ENCODE assay signal across 13 cellular contexts in genomic region chr10:79270471-79271246, GRCh38.
DNase-seq lines count a peak whose midpoint lies in the region; ATAC-seq and TF ChIP-seq lines count a peak whose summit lies in the region.
"Had no signal": no experiment of that assay in that cellular context is flagged by ENCODE, and none has a peak within 500 bp of the region (broad histone marks: within the 10 kb centered on the region; RNA-seq: fewer than 3 reads in every experiment).

No MANE protein-coding gene starts in this region.

- CTCF ChIA-PET in activated CD8-positive, alpha-beta memory T cell treated with anti-CD3 and anti-CD28 coated beads, Interleukin-2, amount 10 ng/mL, durations not matched to agents 7 days and 5 days (lab: Charles Lee), result no interaction called here

- no peak for ATAC-seq in naive thymus-derived CD8-positive, alpha-beta T cell
- ATAC-seq in activated CD8-positive, alpha-beta memory T cell treated with anti-CD3 and anti-CD28 coated beads, Interleukin-2, amount 10 ng/mL, durations not matched to agents 7 days and 5 days, result no peak
- no peak for ATAC-seq in GM19324 (IDR thresholded peaks at IDR 0.05; ENCODE audit: low FRiP score, unreplicated experiment)

- H3K4me1 Mint-ChIP-seq in naive thymus-derived CD8-positive, alpha-beta T cell, result peaks cover 6 to 54% (median 10%) of the 10 kb centered on the region in 4 donors
- H3K4me1 Mint-ChIP-seq in activated CD8-positive, alpha-beta memory T cell treated with anti-CD3 and anti-CD28 coated beads, Interleukin-2, amount 10 ng/mL, durations not matched to agents 7 days and 5 days, result peaks cover 51% of the 10 kb centered on the region
- H3K4me1 Mint-ChIP-seq: activated naive CD4-positive, alpha-beta T cell treated with anti-CD3 and anti-CD28 coated beads, Interleukin-2, amount 50 U/mL, for 24 hours had no signal

- TF ChIP-seq CTCF in NB4 (IDR thresholded peaks at IDR 0.05; ENCODE audit: low read depth, low read length), result peak; percentile 6
- no peak for TF ChIP-seq CTCF in neural cell (IDR thresholded peaks at IDR 0.05; ENCODE audit: poor library complexity, severe bottlenecking)

- no peak overlapping the region for H3K4me2 ChIP-seq in neural cell (ENCODE audit: low read length)

- no peak for TF ChIP-seq POLR2A in NB4 (IDR thresholded peaks at IDR 0.05; ENCODE audit: extremely low read depth, insufficient read length)

- no peak for TF ChIP-seq EP300 in neural cell (conservative IDR thresholded peaks at IDR 0.05; ENCODE audit: poor library complexity, severe bottlenecking)

- no peaks in the 10 kb centered on the region for H3K27me3 ChIP-seq in esophagus (ENCODE audit: control insufficient read depth in 1 of 2, insufficient read depth in 2 of 2, low read length in 2 of 2)
- no peaks in the 10 kb centered on the region for H3K27me3 ChIP-seq in neural cell (ENCODE audit: insufficient read depth, low read depth, low read length)
- no peaks in the 10 kb centered on the region for H3K27me3 ChIP-seq in HAP-1 (ENCODE audit: low read depth)

- DNase-seq in AML-193 (lab: John Stamatoyannopoulos, UW) (peak; percentile 16 to 20), NB4 (ENCODE audit: low read depth) (peak; percentile 91), HAP-1 (ENCODE audit: low spot score in 2 of 2) (no peak)
- no peak for DNase-seq in naive thymus-derived CD8-positive, alpha-beta T cell
- DNase-seq in activated CD8-positive, alpha-beta memory T cell treated with anti-CD3 and anti-CD28 coated beads, Interleukin-2, amount 10 ng/mL, durations not matched to agents 7 days and 5 days, result no peak
- DNase-seq: activated CD4-positive, alpha-beta T cell treated with anti-CD3 and anti-CD28 coated beads, Interleukin-2, amount 50 U/mL, for 4 hours; CD4-positive, alpha-beta T cell; NCI-H2029 treated with DMSO at 0.1 percent for 48 hours; stimulated activated CD4-positive, alpha-beta T cell treated with anti-CD3 and anti-CD28 coated beads, Interleukin-2, amount 100 ng/mL, for 24 hours had no signal

- H3K4me3 Mint-ChIP-seq in naive thymus-derived CD8-positive, alpha-beta T cell, result no peak overlapping the region
- H3K4me3 Mint-ChIP-seq in activated CD8-positive, alpha-beta memory T cell treated with anti-CD3 and anti-CD28 coated beads, Interleukin-2, amount 10 ng/mL, durations not matched to agents 7 days and 5 days, result no peak overlapping the region
- H3K4me3 Mint-ChIP-seq: activated naive CD4-positive, alpha-beta T cell treated with anti-CD3 and anti-CD28 coated beads, Interleukin-2, amount 50 U/mL, for 24 hours; CD4-positive, alpha-beta T cell had no signal

- no peak for TF ChIP-seq RAD21 in neural cell (conservative IDR thresholded peaks at IDR 0.05)

- H3K36me3 Mint-ChIP-seq in naive thymus-derived CD8-positive, alpha-beta T cell, result no peaks in the 10 kb centered on the region
- H3K36me3 Mint-ChIP-seq in activated CD8-positive, alpha-beta memory T cell treated with anti-CD3 and anti-CD28 coated beads, Interleukin-2, amount 10 ng/mL, durations not matched to agents 7 days and 5 days, result peaks cover 8% of the 10 kb centered on the region
- H3K36me3 Mint-ChIP-seq: activated naive CD4-positive, alpha-beta T cell treated with anti-CD3 and anti-CD28 coated beads, Interleukin-2, amount 50 U/mL, for 24 hours had no signal

- H3K36me3 ChIP-seq in esophagus (ENCODE audit: control insufficient read depth in 2 of 2, insufficient read depth in 2 of 2, low read length in 1 of 2) (peaks cover 0 to 17% of the 10 kb centered on the region in 2 donors), neural cell (ENCODE audit: insufficient read depth, low read length) (peaks cover 6% of the 10 kb centered on the region), HAP-1 (replicated peaks) (no peaks in the 10 kb centered on the region)

- no peak overlapping the region for H2AFZ ChIP-seq in neural cell (ENCODE audit: low read depth, low read length)

- no peaks in the 10 kb centered on the region for H3K9me2 ChIP-seq in neural cell (ENCODE audit: insufficient read depth, low read length)

- POLR2A ChIA-PET in naive thymus-derived CD8-positive, alpha-beta T cell (lab: Charles Lee), result no interaction called here

- H3K27ac ChIP-seq in esophagus (ENCODE audit: low read depth in 2 of 2, low read length in 1 of 2), result peak overlapping the region; percentile 36 to 45
- H3K27ac ChIP-seq in neural cell (ENCODE audit: low read length), result peak overlapping the region; percentile 63

- H3K9me3 Mint-ChIP-seq in naive thymus-derived CD8-positive, alpha-beta T cell, result no peaks in the 10 kb centered on the region
- no peaks in the 10 kb centered on the region for H3K9me3 Mint-ChIP-seq in activated CD8-positive, alpha-beta memory T cell treated with anti-CD3 and anti-CD28 coated beads, Interleukin-2, amount 10 ng/mL, durations not matched to agents 7 days and 5 days (ENCODE audit: low read depth)
- H3K9me3 Mint-ChIP-seq: activated naive CD4-positive, alpha-beta T cell treated with anti-CD3 and anti-CD28 coated beads, Interleukin-2, amount 50 U/mL, for 24 hours; CD4-positive, alpha-beta T cell had no signal

- peaks cover 65% of the 10 kb centered on the region for H4K20me1 ChIP-seq in neural cell (ENCODE audit: insufficient read depth)

- 79 to 80% methylated on average over 16 of the region's 16 CpGs for WGBS in esophagus, 2 donors

- H3K4me3 ChIP-seq in NB4 (ENCODE audit: low read depth, low read length), result no peak overlapping the region
- no peak overlapping the region for H3K4me3 ChIP-seq in esophagus (ENCODE audit: low read depth in 1 of 2, low read length in 2 of 2)
- H3K4me3 ChIP-seq in neural cell (ENCODE audit: low read length), result no peak overlapping the region
- H3K4me3 ChIP-seq in HAP-1, result no peak overlapping the region

- H3K79me2 ChIP-seq in neural cell (replicated peaks; ENCODE audit: insufficient read depth, low read length), result peaks cover 80% of the 10 kb centered on the region

- H3K9ac ChIP-seq in neural cell (ENCODE audit: low read length), result no peak overlapping the region

- in situ Hi-C loops in HAP-1 (cut with MboI; ENCODE audit: low sequenced_read_pairs), result no loop called here

- no peaks in the 10 kb centered on the region for H3K27me3 Mint-ChIP-seq in naive thymus-derived CD8-positive, alpha-beta T cell
- no peaks in the 10 kb centered on the region for H3K27me3 Mint-ChIP-seq in activated CD8-positive, alpha-beta memory T cell treated with anti-CD3 and anti-CD28 coated beads, Interleukin-2, amount 10 ng/mL, durations not matched to agents 7 days and 5 days
- H3K27me3 Mint-ChIP-seq: activated naive CD4-positive, alpha-beta T cell treated with anti-CD3 and anti-CD28 coated beads, Interleukin-2, amount 50 U/mL, for 24 hours; CD4-positive, alpha-beta T cell had no signal

- H3K27ac Mint-ChIP-seq in naive thymus-derived CD8-positive, alpha-beta T cell, result peak overlapping the region in 2 of 10 donors; percentile 22 to 63
- no peak overlapping the region for H3K27ac Mint-ChIP-seq in activated CD8-positive, alpha-beta memory T cell treated with anti-CD3 and anti-CD28 coated beads, Interleukin-2, amount 10 ng/mL, durations not matched to agents 7 days and 5 days
- H3K27ac Mint-ChIP-seq: activated naive CD4-positive, alpha-beta T cell treated with anti-CD3 and anti-CD28 coated beads, Interleukin-2, amount 50 U/mL, for 24 hours; CD4-positive, alpha-beta T cell had no signal

- H3K9me3 ChIP-seq in esophagus (ENCODE audit: control insufficient read depth in 2 of 2, insufficient read depth in 1 of 2, low read depth in 1 of 2, low read length in 1 of 2) (no peaks in the 10 kb centered on the region), neural cell (ENCODE audit: low read length) (no peaks in the 10 kb centered on the region), HAP-1 (no peaks in the 10 kb centered on the region)

- peaks cover 25 to 52% of the 10 kb centered on the region in 2 donors for H3K4me1 ChIP-seq in esophagus (ENCODE audit: control insufficient read depth in 2 of 2, insufficient read depth in 2 of 2, low read length in 1 of 2)
- H3K4me1 ChIP-seq in HAP-1, result no peaks in the 10 kb centered on the region

- H3F3A ChIP-seq in neural cell (ENCODE audit: insufficient read depth, low read length, poor library complexity, severe bottlenecking), result no peaks in the 10 kb centered on the region

TF ChIP-seq in neural cell, 6 proteins besides CTCF, POLR2A, EP300 and RAD21:
- no peak for TF ChIP-seq POLR2AphosphoS5 (IDR thresholded peaks at IDR 0.05)
- TF ChIP-seq EZH2 (IDR thresholded peaks at IDR 0.05; ENCODE audit: borderline replicate concordance, insufficient read depth, low read length, poor library complexity, severe bottlenecking), result no peak
- TF ChIP-seq REST (IDR thresholded peaks at IDR 0.05; ENCODE audit: borderline replicate concordance), result no peak
- no peak for TF ChIP-seq MXI1 (conservative IDR thresholded peaks at IDR 0.05; ENCODE audit: poor library complexity, severe bottlenecking)
- TF ChIP-seq SMC3 (conservative IDR thresholded peaks at IDR 0.05; ENCODE audit: poor library complexity), result no peak
- no peak for TF ChIP-seq TAF1 (IDR thresholded peaks at IDR 0.05; ENCODE audit: low read depth)

Comparison
In these comparisons a context has a peak if more than half of its experiments do, and no peak if none do; other contexts are left out.
1. DNase-seq: peak in AML-193 (2 of 2) and NB4 (single experiment); none in naive thymus-derived CD8-positive, alpha-beta T cell (0 of 10), activated CD8-positive, alpha-beta memory T cell treated with anti-CD3 and anti-CD28 coated beads, Interleukin-2, amount 10 ng/mL, durations not matched to agents 7 days and 5 days (single experiment) and HAP-1 (0 of 2).